ENCODE assay signal across 20 cellular contexts in the genomic region with DNA sequence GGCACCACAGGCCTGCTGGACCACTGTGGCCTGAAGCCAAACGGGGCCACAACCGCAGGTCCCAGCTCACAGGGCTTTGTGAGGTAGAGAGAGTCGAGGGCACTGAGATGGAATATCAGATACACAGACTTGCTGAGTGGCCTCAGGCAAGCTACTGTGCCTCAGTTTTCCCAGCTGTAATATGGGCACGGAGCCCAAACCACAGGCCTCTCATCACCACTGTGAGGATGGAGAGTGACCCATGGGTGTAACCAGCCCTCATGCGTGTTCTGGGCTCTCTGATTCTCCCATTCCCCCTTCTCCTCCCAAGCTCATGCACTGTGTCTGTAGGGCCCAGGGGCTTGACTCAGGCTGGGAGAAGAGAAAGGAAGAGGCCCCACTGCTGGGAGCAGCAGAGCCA. TPM values are rescaled to one million over a fixed set of nuclear protein-coding genes. Genes with fewer than 3 reads are reported as not detected.
A peak's percentile ranks its signal among the peaks of the same experiment; 100 is the strongest.
DNase-seq lines count a peak whose midpoint lies in the region; ATAC-seq, FAIRE-seq and TF ChIP-seq lines count a peak whose summit lies in the region.
"Had no signal": no experiment of that assay in that cellular context is flagged by ENCODE, and none has a peak within 500 bp of the region (broad histone marks: within the 10 kb centered on the region; RNA-seq: fewer than 3 reads in every experiment).

No MANE protein-coding gene starts in this region.

- no peaks in the 10 kb centered on the region for H4K20me1 ChIP-seq in HepG2 (ENCODE audit: insufficient read depth, low read length)

- no peak for TF ChIP-seq RAD21 in HepG2 (CRISPR knock-in tag; IDR thresholded peaks at IDR 0.05)

- intact Hi-C loops in HepG2 (cut with micrococcal nuclease; ENCODE audit: unreplicated experiment), result no loop called here
- intact Hi-C loops in right lobe of liver (cut with DNase I), result no loop called here
- intact Hi-C loops in lower lobe of right lung (cut with DNase I), result no loop called here

- H3K27me3 Mint-ChIP-seq in glutamatergic neuron (ENCODE audit: unreplicated experiment), result peaks cover 15% of the 10 kb centered on the region
- H3K27me3 Mint-ChIP-seq: CD8-positive, alpha-beta memory T cell had no signal

- H3K4me1 ChIP-seq in HepG2 (ENCODE audit: insufficient read depth, low read length), result peaks cover 25% of the 10 kb centered on the region
- peaks cover 0 to 4% (median under 1%) of the 10 kb centered on the region in 4 donors for H3K4me1 ChIP-seq in right lobe of liver
- peaks cover 33% of the 10 kb centered on the region for H3K4me1 ChIP-seq in lower lobe of right lung

- in situ Hi-C loops in HepG2 (cut with HindIII; ENCODE audit: extremely low pct_ligation_motif_present, low pct_unique_long_range_greater_than_20kb), result no loop called here

- no peak overlapping the region for H3K4me2 ChIP-seq in HepG2 (ENCODE audit: low read depth, low read length)

- H2AFZ ChIP-seq in HepG2 (ENCODE audit: low read length), result no peak overlapping the region

- no peak overlapping the region for H3K9ac ChIP-seq in HepG2 (ENCODE audit: insufficient read depth, low read depth, low read length)

- H3K36me3 ChIP-seq in HepG2 (replicated peaks in 1 of 2; ENCODE audit: control insufficient read depth in 1 of 2, insufficient read depth in 2 of 2, low read length in 2 of 2), result no peaks in the 10 kb centered on the region
- no peaks in the 10 kb centered on the region for H3K36me3 ChIP-seq in right lobe of liver
- H3K36me3 ChIP-seq in lower lobe of right lung, result peaks cover 6% of the 10 kb centered on the region

- peaks cover 4% of the 10 kb centered on the region for H3K4me1 Mint-ChIP-seq in glutamatergic neuron (ENCODE audit: low read depth, unreplicated experiment)

- ATAC-seq in HepG2, result no peak
- ATAC-seq in right lobe of liver, result no peak
- ATAC-seq in lower lobe of right lung, result no peak
- no peak for ATAC-seq in HG03139 (IDR thresholded peaks at IDR 0.05; ENCODE audit: unreplicated experiment)
- ATAC-seq: PC-3 had no signal

- H3K79me2 ChIP-seq in HepG2 (ENCODE audit: insufficient read depth, low read length), result no peaks in the 10 kb centered on the region

- no peak for TF ChIP-seq EP300 in HepG2 (IDR thresholded peaks at IDR 0.05; ENCODE audit: low read depth in 2 of 2, low read length in 2 of 2)
- TF ChIP-seq EP300 in HepG2 (CRISPR knock-in tag; IDR thresholded peaks at IDR 0.05; ENCODE audit: borderline replicate concordance), result no peak

- H3K27me3 ChIP-seq in HepG2 (ENCODE audit: control insufficient read depth in 1 of 2, insufficient read depth in 2 of 2, low read length in 2 of 2), result no peaks in the 10 kb centered on the region
- H3K27me3 ChIP-seq in right lobe of liver, result no peaks in the 10 kb centered on the region
- H3K27me3 ChIP-seq in lower lobe of right lung (ENCODE audit: low read depth), result no peaks in the 10 kb centered on the region

- no peak overlapping the region for H3K27ac ChIP-seq in HepG2 (ENCODE audit: extremely low read length, insufficient read depth, low read length)
- no peak overlapping the region for H3K27ac ChIP-seq in right lobe of liver
- H3K27ac ChIP-seq in lower lobe of right lung, result no peak overlapping the region
- H3K27ac ChIP-seq: RWPE1 had no signal

- no peaks in the 10 kb centered on the region for H3K9me3 ChIP-seq in HepG2 (ENCODE audit: low read length)
- no peaks in the 10 kb centered on the region for H3K9me3 ChIP-seq in right lobe of liver
- H3K9me3 ChIP-seq in lower lobe of right lung, result no peaks in the 10 kb centered on the region

- no peak for FAIRE-seq in HepG2 (lab: Jason Lieb, UNC)
- FAIRE-seq: A204.1 had no signal

- no peak for DNase-seq in HepG2 (ENCODE audit: low spot score)
- no peak for DNase-seq in right lobe of liver
- peak; percentile 3 for DNase-seq in SK-N-DZ (ENCODE audit: low spot score)
- DNase-seq in lower lobe of right lung, result peak; percentile 20
- DNase-seq in glutamatergic neuron, result no peak
- DNase-seq in stimulated activated CD8-positive, alpha-beta memory T cell treated with anti-CD3 and anti-CD28 coated beads, Interleukin-4, amount 100 ng/mL, for 48 hours, result no peak
- DNase-seq in DMS153 (lab: John Stamatoyannopoulos, UW), result no peak
- DNase-seq: GOT3, HFFc6, Karpas-422, NCI-H1417 treated with DMSO at 0.1 percent for 48 hours, NCI-H187 treated with DMSO at 0.1 percent for 48 hours, NCI-H345, NCI-H526, PC-3, SIG-M5 had no signal

- H3K9me3 Mint-ChIP-seq in glutamatergic neuron (ENCODE audit: unreplicated experiment), result peaks cover 4% of the 10 kb centered on the region
- H3K9me3 Mint-ChIP-seq: CD8-positive, alpha-beta memory T cell had no signal

- no peak overlapping the region for H3K4me3 Mint-ChIP-seq in glutamatergic neuron (ENCODE audit: unreplicated experiment)
- H3K4me3 Mint-ChIP-seq: HFFc6 had no signal

- H3K27ac Mint-ChIP-seq in glutamatergic neuron (ENCODE audit: unreplicated experiment), result no peak overlapping the region
- H3K27ac Mint-ChIP-seq: HFFc6 had no signal

- TF ChIP-seq CTCF in HepG2 (CRISPR knock-in tag; IDR thresholded peaks at IDR 0.05) (no peak), right lobe of liver (IDR thresholded peaks at IDR 0.05) (no peak), lower lobe of right lung (IDR thresholded peaks at IDR 0.05) (no peak), glutamatergic neuron (IDR thresholded peaks at IDR 0.05; ENCODE audit: partially characterized antibody, unreplicated experiment) (no peak)

- POLR2A ChIA-PET in HepG2 (lab: Yijun Ruan, JAX), result no interaction called here

- CTCF ChIA-PET in HepG2 (lab: Yijun Ruan, JAX; ENCODE audit: low intra/inter-chr PET ratio, low total read pairs), result no interaction called here

- BruUV-seq in HepG2 (replicated peaks; lab: Mats Ljungman, UMichigan), result no TSS peak

- 96% methylated on average over 4 of the region's 5 CpGs for WGBS in HepG2 (ENCODE audit: low lambda C conversion rate)
- WGBS in right lobe of liver (ENCODE audit: insufficient coverage, low coverage, low lambda C conversion rate, missing lambda C conversion rate), result no CpG with 5 or more reads among the region's 5 CpGs

- TF ChIP-seq POLR2A in HepG2 (IDR thresholded peaks at IDR 0.05; ENCODE audit: insufficient read depth in 1 of 2, low read depth in 2 of 2, low read length in 2 of 2) (no peak), right lobe of liver (IDR thresholded peaks at IDR 0.05) (no peak)

- H3K36me3 Mint-ChIP-seq in glutamatergic neuron (ENCODE audit: unreplicated experiment), result no peaks in the 10 kb centered on the region

- H3K4me3 ChIP-seq in HepG2 (replicated peaks in 1 of 3; ENCODE audit: insufficient read depth in 1 of 3, low read depth in 2 of 3, low read length in 3 of 3) (no peak overlapping the region), right lobe of liver (no peak overlapping the region), lower lobe of right lung (no peak overlapping the region)

RNA-seq across cellular contexts. Expression of gene UNC93B1, which starts 4.2 kb away (rescaled TPM):
- 2.3 and 8.8 TPM in 2 replicates for total RNA-seq in HepG2 (2016; rRNA removed; fragmentation: Illumina TruSeq; extraction: Trizol)
- 3.9 and 4.4 TPM in 2 replicates for total RNA-seq in HepG2 (2016; cell fraction: cytosol; rRNA removed; fragmentation: Illumina TruSeq; extraction: Trizol; ENCODE audit: low read depth)
- 2.9 and 9.2 TPM in 2 replicates for total RNA-seq in HepG2 (2016; cell fraction: insoluble cytoplasmic fraction; rRNA removed; fragmentation: Illumina TruSeq; extraction: Trizol)
- total RNA-seq in HepG2 (2016; cell fraction: membrane; rRNA removed; fragmentation: Illumina TruSeq; extraction: Trizol), result 4.6 and 5.3 TPM in 2 replicates
- total RNA-seq in HepG2 (2016; cell fraction: nucleus; rRNA removed; fragmentation: Illumina TruSeq; extraction: Trizol), result 10.8 and 10.9 TPM in 2 replicates
- polyA plus RNA-seq in HepG2 (2011; rRNA removed), result 18.9 and 25.3 TPM in 2 replicates
- 14.1 and 18.0 TPM in 2 replicates for polyA plus RNA-seq in HepG2 (2011; cell fraction: cytosol; rRNA removed)
- 71.1 and 107 TPM in 2 replicates for polyA plus RNA-seq in HepG2 (2011; cell fraction: nucleus; rRNA removed)
- polyA plus RNA-seq in HepG2 (2012), result 8.1 and 8.5 TPM in 2 replicates
- 1.5 and 2.4 TPM in 2 replicates for polyA plus RNA-seq in HepG2 (2016; cell fraction: cytosol; fragmentation: Illumina TruSeq; extraction: Trizol; ENCODE audit: low read depth)
- polyA plus RNA-seq in HepG2 (2016; cell fraction: insoluble cytoplasmic fraction; fragmentation: Illumina TruSeq; extraction: Trizol; ENCODE audit: low read depth), result 2.4 and 2.7 TPM in 2 replicates
- polyA plus RNA-seq in HepG2 (2016; cell fraction: membrane; fragmentation: Illumina TruSeq; extraction: Trizol; ENCODE audit: low read depth), result 3.0 and 3.2 TPM in 2 replicates
- polyA plus RNA-seq in HepG2 (2016; cell fraction: nucleus; fragmentation: Illumina TruSeq; extraction: Trizol; ENCODE audit: insufficient read depth, low read depth), result 17.9 and 19.5 TPM in 2 replicates
- 56.7 and 87.2 TPM in 2 replicates for polyA minus RNA-seq in HepG2 (2011; rRNA and poly(A)+ RNA removed; ENCODE audit: low replicate concordance)
- polyA minus RNA-seq in HepG2 (2011; cell fraction: cytosol; rRNA and poly(A)+ RNA removed), result 10.2 and 12.8 TPM in 2 replicates
- 7.0 and 9.1 TPM in 2 replicates for polyA minus RNA-seq in HepG2 (2011; cell fraction: nucleus; rRNA and poly(A)+ RNA removed)
- total RNA-seq in right lobe of liver, result 10 to 100 TPM; 13.3 to 21.4 (median 17.9) TPM
- polyA plus RNA-seq in SK-N-DZ (2014; cell fraction: cytosol; rRNA removed), result 1.2 and 4.6 TPM in 2 replicates
- 0.55 and 5.1 TPM in 2 replicates for polyA plus RNA-seq in SK-N-DZ (2014; cell fraction: nucleus; rRNA removed)
- 121 TPM for total RNA-seq in lower lobe of right lung
- total RNA-seq in glutamatergic neuron (ENCODE audit: unreplicated experiment), result 0.86 TPM

RNA-seq across cellular contexts. Expression of gene ALDH3B1, which starts 10.4 kb away (rescaled TPM):
- total RNA-seq in HepG2 (2016; rRNA removed; fragmentation: Illumina TruSeq; extraction: Trizol), result 4.0 and 4.5 TPM in 2 replicates
- total RNA-seq in HepG2 (2016; cell fraction: cytosol; rRNA removed; fragmentation: Illumina TruSeq; extraction: Trizol; ENCODE audit: low read depth), result 0.62 and 0.91 TPM in 2 replicates
- 4.3 and 4.5 TPM in 2 replicates for total RNA-seq in HepG2 (2016; cell fraction: insoluble cytoplasmic fraction; rRNA removed; fragmentation: Illumina TruSeq; extraction: Trizol)
- total RNA-seq in HepG2 (2016; cell fraction: membrane; rRNA removed; fragmentation: Illumina TruSeq; extraction: Trizol), result 2.2 and 2.4 TPM in 2 replicates
- total RNA-seq in HepG2 (2016; cell fraction: nucleus; rRNA removed; fragmentation: Illumina TruSeq; extraction: Trizol), result 1.6 and 2.1 TPM in 2 replicates
- 5.1 and 6.7 TPM in 2 replicates for polyA plus RNA-seq in HepG2 (2011; rRNA removed)
- 2.8 and 5.9 TPM in 2 replicates for polyA plus RNA-seq in HepG2 (2011; cell fraction: cytosol; rRNA removed)
- 5.1 and 6.8 TPM in 2 replicates for polyA plus RNA-seq in HepG2 (2011; cell fraction: nucleus; rRNA removed)
- polyA plus RNA-seq in HepG2 (2012), result 2.1 and 3.2 TPM in 2 replicates
- 0.81 and 0.85 TPM in 2 replicates for polyA plus RNA-seq in HepG2 (2016; cell fraction: cytosol; fragmentation: Illumina TruSeq; extraction: Trizol; ENCODE audit: low read depth)
- polyA plus RNA-seq in HepG2 (2016; cell fraction: insoluble cytoplasmic fraction; fragmentation: Illumina TruSeq; extraction: Trizol; ENCODE audit: low read depth), result 4.5 and 4.7 TPM in 2 replicates
- polyA plus RNA-seq in HepG2 (2016; cell fraction: membrane; fragmentation: Illumina TruSeq; extraction: Trizol; ENCODE audit: low read depth), result 1.9 and 2.1 TPM in 2 replicates
- 4.1 and 4.6 TPM in 2 replicates for polyA plus RNA-seq in HepG2 (2016; cell fraction: nucleus; fragmentation: Illumina TruSeq; extraction: Trizol; ENCODE audit: insufficient read depth, low read depth)
- 7.3 and 37.4 TPM in 2 replicates for polyA minus RNA-seq in HepG2 (2011; rRNA and poly(A)+ RNA removed; ENCODE audit: low replicate concordance)
- 2.2 and 3.3 TPM in 2 replicates for polyA minus RNA-seq in HepG2 (2011; cell fraction: cytosol; rRNA and poly(A)+ RNA removed)
- 1.6 and 3.1 TPM in 2 replicates for polyA minus RNA-seq in HepG2 (2011; cell fraction: nucleus; rRNA and poly(A)+ RNA removed)
- total RNA-seq in right lobe of liver, result 1 to 10 TPM; 2.3 to 7.4 (median 4.4) TPM
- polyA plus RNA-seq in SK-N-DZ (2014; cell fraction: cytosol; rRNA removed), result 0.77 and 1.3 TPM in 2 replicates
- 1.1 TPM in 2 replicates for polyA plus RNA-seq in SK-N-DZ (2014; cell fraction: nucleus; rRNA removed)
- 104 TPM for total RNA-seq in lower lobe of right lung
- 0.22 TPM for total RNA-seq in glutamatergic neuron (ENCODE audit: unreplicated experiment)

RNA-seq across cellular contexts. Expression of gene NDUFS8, which starts 30.8 kb away (rescaled TPM):
- total RNA-seq in HepG2 (2016; rRNA removed; fragmentation: Illumina TruSeq; extraction: Trizol) (120 and 158 TPM in 2 replicates), right lobe of liver (100 to 1,000 TPM in 3 of 6 experiments, 10 to 100 TPM in 3; 61.9 to 159 (median 88.4) TPM), lower lobe of right lung (95.5 TPM), glutamatergic neuron (ENCODE audit: unreplicated experiment) (136 TPM)
- total RNA-seq in HepG2 (2016; cell fraction: cytosol; rRNA removed; fragmentation: Illumina TruSeq; extraction: Trizol; ENCODE audit: low read depth), result 120 and 122 TPM in 2 replicates
- total RNA-seq in HepG2 (2016; cell fraction: insoluble cytoplasmic fraction; rRNA removed; fragmentation: Illumina TruSeq; extraction: Trizol), result 111 and 153 TPM in 2 replicates
- total RNA-seq in HepG2 (2016; cell fraction: membrane; rRNA removed; fragmentation: Illumina TruSeq; extraction: Trizol), result 119 and 125 TPM in 2 replicates
- total RNA-seq in HepG2 (2016; cell fraction: nucleus; rRNA removed; fragmentation: Illumina TruSeq; extraction: Trizol), result 68.1 and 87.4 TPM in 2 replicates
- polyA plus RNA-seq in HepG2 (2011; rRNA removed), result 96.7 and 101 TPM in 2 replicates
- 77.4 and 163 TPM in 2 replicates for polyA plus RNA-seq in HepG2 (2011; cell fraction: cytosol; rRNA removed)
- 142 and 151 TPM in 2 replicates for polyA plus RNA-seq in HepG2 (2011; cell fraction: nucleus; rRNA removed)
- 65.2 and 96.9 TPM in 2 replicates for polyA plus RNA-seq in HepG2 (2012)
- 109 and 135 TPM in 2 replicates for polyA plus RNA-seq in HepG2 (2016; cell fraction: cytosol; fragmentation: Illumina TruSeq; extraction: Trizol; ENCODE audit: low read depth)
- polyA plus RNA-seq in HepG2 (2016; cell fraction: insoluble cytoplasmic fraction; fragmentation: Illumina TruSeq; extraction: Trizol; ENCODE audit: low read depth), result 108 and 124 TPM in 2 replicates
- polyA plus RNA-seq in HepG2 (2016; cell fraction: membrane; fragmentation: Illumina TruSeq; extraction: Trizol; ENCODE audit: low read depth), result 110 and 125 TPM in 2 replicates
- 158 and 161 TPM in 2 replicates for polyA plus RNA-seq in HepG2 (2016; cell fraction: nucleus; fragmentation: Illumina TruSeq; extraction: Trizol; ENCODE audit: insufficient read depth, low read depth)
- polyA minus RNA-seq in HepG2 (2011; rRNA and poly(A)+ RNA removed; ENCODE audit: low replicate concordance), result 172 and 212 TPM in 2 replicates
- 66.2 and 72.5 TPM in 2 replicates for polyA minus RNA-seq in HepG2 (2011; cell fraction: cytosol; rRNA and poly(A)+ RNA removed)
- 33.6 and 40.9 TPM in 2 replicates for polyA minus RNA-seq in HepG2 (2011; cell fraction: nucleus; rRNA and poly(A)+ RNA removed)
- polyA plus RNA-seq in SK-N-DZ (2014; cell fraction: cytosol; rRNA removed), result 239 and 267 TPM in 2 replicates
- polyA plus RNA-seq in SK-N-DZ (2014; cell fraction: nucleus; rRNA removed), result 236 and 267 TPM in 2 replicates

RNA-seq across cellular contexts. Expression of gene TCIRG1, which starts 39.1 kb away (rescaled TPM):
- total RNA-seq in HepG2 (2016; rRNA removed; fragmentation: Illumina TruSeq; extraction: Trizol), result 9.9 and 48.0 TPM in 2 replicates
- 10.6 and 10.9 TPM in 2 replicates for total RNA-seq in HepG2 (2016; cell fraction: cytosol; rRNA removed; fragmentation: Illumina TruSeq; extraction: Trizol; ENCODE audit: low read depth)
- total RNA-seq in HepG2 (2016; cell fraction: insoluble cytoplasmic fraction; rRNA removed; fragmentation: Illumina TruSeq; extraction: Trizol), result 7.6 and 52.5 TPM in 2 replicates
- total RNA-seq in HepG2 (2016; cell fraction: membrane; rRNA removed; fragmentation: Illumina TruSeq; extraction: Trizol), result 8.3 and 8.4 TPM in 2 replicates
- total RNA-seq in HepG2 (2016; cell fraction: nucleus; rRNA removed; fragmentation: Illumina TruSeq; extraction: Trizol), result 57.2 and 73.6 TPM in 2 replicates
- 69.6 and 97.2 TPM in 2 replicates for polyA plus RNA-seq in HepG2 (2011; rRNA removed)
- 25.1 and 41.9 TPM in 2 replicates for polyA plus RNA-seq in HepG2 (2011; cell fraction: cytosol; rRNA removed)
- polyA plus RNA-seq in HepG2 (2011; cell fraction: nucleus; rRNA removed), result 1,399 and 1,906 TPM in 2 replicates
- polyA plus RNA-seq in HepG2 (2012), result 23.6 and 37.0 TPM in 2 replicates
- polyA plus RNA-seq in HepG2 (2016; cell fraction: cytosol; fragmentation: Illumina TruSeq; extraction: Trizol; ENCODE audit: low read depth), result 3.6 and 4.6 TPM in 2 replicates
- 7.3 and 10.3 TPM in 2 replicates for polyA plus RNA-seq in HepG2 (2016; cell fraction: insoluble cytoplasmic fraction; fragmentation: Illumina TruSeq; extraction: Trizol; ENCODE audit: low read depth)
- 5.5 and 6.6 TPM in 2 replicates for polyA plus RNA-seq in HepG2 (2016; cell fraction: membrane; fragmentation: Illumina TruSeq; extraction: Trizol; ENCODE audit: low read depth)
- 176 and 189 TPM in 2 replicates for polyA plus RNA-seq in HepG2 (2016; cell fraction: nucleus; fragmentation: Illumina TruSeq; extraction: Trizol; ENCODE audit: insufficient read depth, low read depth)
- 49.2 and 98.2 TPM in 2 replicates for polyA minus RNA-seq in HepG2 (2011; rRNA and poly(A)+ RNA removed; ENCODE audit: low replicate concordance)
- 22.7 and 28.6 TPM in 2 replicates for polyA minus RNA-seq in HepG2 (2011; cell fraction: cytosol; rRNA and poly(A)+ RNA removed)
- polyA minus RNA-seq in HepG2 (2011; cell fraction: nucleus; rRNA and poly(A)+ RNA removed), result 100 and 121 TPM in 2 replicates
- total RNA-seq in right lobe of liver, result 10 to 100 TPM; 39.4 to 97.1 (median 69.3) TPM
- 25.9 and 34.5 TPM in 2 replicates for polyA plus RNA-seq in SK-N-DZ (2014; cell fraction: cytosol; rRNA removed)
- 992 and 1,068 TPM in 2 replicates for polyA plus RNA-seq in SK-N-DZ (2014; cell fraction: nucleus; rRNA removed)
- total RNA-seq in lower lobe of right lung, result 276 TPM
- total RNA-seq in glutamatergic neuron (ENCODE audit: unreplicated experiment), result 47.2 TPM

Comparison
In these comparisons a context has a peak if more than half of its experiments do, and no peak if none do; other contexts are left out.
1. DNase-seq: peak in SK-N-DZ (single experiment) and lower lobe of right lung (single experiment); none in HepG2 (single experiment), right lobe of liver (0 of 3), glutamatergic neuron (single experiment), stimulated activated CD8-positive, alpha-beta memory T cell treated with anti-CD3 and anti-CD28 coated beads, Interleukin-4, amount 100 ng/mL, for 48 hours (single experiment) and DMS153 (single experiment).
2. RNA of gene ALDH3B1, which starts 10.4 kb away (total RNA-seq): 104 TPM in lower lobe of right lung (single experiment); 2.3 to 7.4 TPM in right lobe of liver, 0.62 to 4.5 TPM in HepG2 and 0.22 TPM in glutamatergic neuron (single experiment); every median in the first group is over 10 times any median in the second.